In genomic region chr22:41435560-41435959, GRCh38 we compare ENCODE assay signal across 18 cellular contexts. TPM values are rescaled to one million over a fixed set of nuclear protein-coding genes. Genes with fewer than 3 reads are reported as not detected.
DNase-seq lines count a peak whose midpoint lies in the region; ATAC-seq, FAIRE-seq and TF ChIP-seq lines count a peak whose summit lies in the region.
"Had no signal": no experiment of that assay in that cellular context is flagged by ENCODE, and none has a peak within 500 bp of the region (broad histone marks: within the 10 kb centered on the region; RNA-seq: fewer than 3 reads in every experiment).

No MANE protein-coding gene starts in this region.

- intact Hi-C loops in endothelial cell of umbilical vein (cut with micrococcal nuclease), result no loop called here

- TF ChIP-seq CTCF in endothelial cell of umbilical vein (IDR thresholded peaks at IDR 0.05; ENCODE audit: extremely low read depth in 1 of 2, insufficient read depth in 1 of 2, low read depth in 1 of 2, low read length in 2 of 2), result no peak

- H3K4me3 ChIP-seq in endothelial cell of umbilical vein (replicated peaks in 1 of 3; ENCODE audit: insufficient read depth in 1 of 3, low read depth in 1 of 3, low read length in 3 of 3) (no peak overlapping the region), skeletal muscle tissue (ENCODE audit: low read length in 3 of 3) (peak overlapping the region in 2 of 3 donors; percentile 11 to 41), GM23248 (no peak overlapping the region)
- H3K4me3 ChIP-seq: BLaER1, MG63, skin epidermis had no signal

- no peaks in the 10 kb centered on the region for H3K27me3 Mint-ChIP-seq in activated CD8-positive, alpha-beta memory T cell treated with anti-CD3 and anti-CD28 coated beads, Interleukin-2, amount 10 ng/mL, durations not matched to agents 7 days and 5 days
- no peaks in the 10 kb centered on the region for H3K27me3 Mint-ChIP-seq in T-helper 17 cell

- no peaks in the 10 kb centered on the region for H3K9me2 ChIP-seq in GM23248 (ENCODE audit: insufficient read depth)

- no peak overlapping the region for H3K9ac ChIP-seq in endothelial cell of umbilical vein (replicated peaks; ENCODE audit: extremely low read depth, insufficient read depth, low read length)
- H3K9ac ChIP-seq in skeletal muscle tissue (ENCODE audit: low read depth in 1 of 3, low read length in 3 of 3), result peak overlapping the region in 2 of 3 donors; percentile 47 to 71
- H3K9ac ChIP-seq in GM23248, result no peak overlapping the region
- H3K9ac ChIP-seq: BLaER1 had no signal

- FAIRE-seq in endothelial cell of umbilical vein (lab: Jason Lieb, UNC), result no peak

- WGBS in GM23248 (ENCODE audit: low coverage in 1 of 2, low lambda C conversion rate in 2 of 2, missing lambda C conversion rate in 2 of 2), 2 experiments, result 69 to 78% methylated on average over 4 of the region's 4 CpGs

- DNase-seq in activated CD8-positive, alpha-beta memory T cell treated with anti-CD3 and anti-CD28 coated beads, Interleukin-2, amount 10 ng/mL, durations not matched to agents 7 days and 5 days, result no peak
- DNase-seq in activated CD8-positive, alpha-beta memory T cell treated with anti-CD3 and anti-CD28 coated beads for 24 hours, result no peak
- DNase-seq in T-helper 17 cell (no peak), endothelial cell of umbilical vein (ENCODE audit: low read depth, low spot score) (no peak), GM23248 (no peak), UCSD-AML1 (lab: John Stamatoyannopoulos, UW; ENCODE audit: unreplicated experiment) (no peak)
- DNase-seq: 8988T, activated T-cell treated with anti-CD3 and anti-CD28 coated beads for 4 hours, cerebellar nuclear complex, GOT3, MG63, NCI-H187 treated with DMSO at 0.1 percent for 48 hours, NCI-H446, SIG-M5 had no signal

- no peaks in the 10 kb centered on the region for H3K9me1 ChIP-seq in endothelial cell of umbilical vein (replicated peaks; ENCODE audit: control insufficient read depth, extremely low read depth, insufficient read depth, low read length)

- H3F3A ChIP-seq in GM23248 (ENCODE audit: insufficient read depth), result peaks cover 53% of the 10 kb centered on the region

- CTCF ChIA-PET in activated CD8-positive, alpha-beta memory T cell treated with anti-CD3 and anti-CD28 coated beads, Interleukin-2, amount 10 ng/mL, durations not matched to agents 7 days and 5 days (lab: Charles Lee), result interaction anchor here (1.0 kb wide), 1 partner anchor 26 kb away, joined by 3 read pairs; no protein-coding TSS in a partner anchor
- CTCF ChIA-PET in endothelial cell of umbilical vein (lab: Charles Lee), result no interaction called here

- H3K27me3 ChIP-seq in endothelial cell of umbilical vein (ENCODE audit: control insufficient read depth in 2 of 2, insufficient read depth in 2 of 2, low read length in 2 of 2) (no peaks in the 10 kb centered on the region), skeletal muscle tissue (ENCODE audit: control insufficient read depth in 3 of 3, insufficient read depth in 3 of 3, low read length in 3 of 3) (no peaks in the 10 kb centered on the region), GM23248 (replicated peaks; ENCODE audit: insufficient read depth) (no peaks in the 10 kb centered on the region)
- H3K27me3 ChIP-seq: BLaER1, MG63 had no signal

- H3K4me1 Mint-ChIP-seq in activated CD8-positive, alpha-beta memory T cell treated with anti-CD3 and anti-CD28 coated beads, Interleukin-2, amount 10 ng/mL, durations not matched to agents 7 days and 5 days, result peaks cover 6% of the 10 kb centered on the region
- peaks cover 14% of the 10 kb centered on the region for H3K4me1 Mint-ChIP-seq in T-helper 17 cell

- H4K20me1 ChIP-seq in endothelial cell of umbilical vein (replicated peaks; ENCODE audit: control insufficient read depth, extremely low read depth, insufficient read depth, low read length), result no peaks in the 10 kb centered on the region
- H4K20me1 ChIP-seq in GM23248 (ENCODE audit: insufficient read depth), result peaks cover 3% of the 10 kb centered on the region; the same call in 1 of the 2 replicates

- H3K36me3 ChIP-seq in endothelial cell of umbilical vein (ENCODE audit: control insufficient read depth in 2 of 2, extremely low read depth in 1 of 2, insufficient read depth in 2 of 2, low read length in 2 of 2), result peaks cover 6 to 42% of the 10 kb centered on the region in 2 experiments
- H3K36me3 ChIP-seq in skeletal muscle tissue (ENCODE audit: control insufficient read depth in 3 of 3, insufficient read depth in 3 of 3, low read length in 3 of 3), result peaks cover 29 to 39% (median 34%) of the 10 kb centered on the region in 3 donors
- peaks cover 17% of the 10 kb centered on the region for H3K36me3 ChIP-seq in GM23248 (ENCODE audit: low read depth)

- TF ChIP-seq POLR2A in endothelial cell of umbilical vein (IDR thresholded peaks at IDR 0.05; ENCODE audit: low read depth, low read length), result no peak

- in situ Hi-C loops in GM23248 (cut with MboI), result no loop called here

- no peaks in the 10 kb centered on the region for H3K9me3 ChIP-seq in T-helper 17 cell (ENCODE audit: control insufficient read depth, low read length, poor library complexity, severe bottlenecking)
- no peaks in the 10 kb centered on the region for H3K9me3 ChIP-seq in endothelial cell of umbilical vein (replicated peaks; ENCODE audit: control insufficient read depth, insufficient read depth, low read length)
- H3K9me3 ChIP-seq in skeletal muscle tissue (ENCODE audit: control insufficient read depth in 3 of 3, low read length in 3 of 3), result no peaks in the 10 kb centered on the region
- no peaks in the 10 kb centered on the region for H3K9me3 ChIP-seq in GM23248 (ENCODE audit: low read depth)
- H3K9me3 ChIP-seq: BLaER1, MG63 had no signal

- peaks cover 50% of the 10 kb centered on the region for H3K79me2 ChIP-seq in endothelial cell of umbilical vein (ENCODE audit: control insufficient read depth, insufficient read depth, low read length)
- peaks cover 82% of the 10 kb centered on the region for H3K79me2 ChIP-seq in GM23248 (ENCODE audit: insufficient read depth)

- H3K4me2 ChIP-seq in endothelial cell of umbilical vein (ENCODE audit: insufficient read depth, low read length), result no peak overlapping the region
- H3K4me2 ChIP-seq in GM23248 (ENCODE audit: unreplicated experiment), result no peak overlapping the region
- H3K4me2 ChIP-seq: BLaER1 had no signal

- H3K4me1 ChIP-seq in endothelial cell of umbilical vein (ENCODE audit: control insufficient read depth, extremely low read depth, insufficient read depth, low read length) (no peaks in the 10 kb centered on the region), skeletal muscle tissue (ENCODE audit: control insufficient read depth in 3 of 3, insufficient read depth in 3 of 3, low read length in 3 of 3) (peaks cover 65 to 70% (median 68%) of the 10 kb centered on the region in 3 donors), GM23248 (ENCODE audit: insufficient read depth) (peaks cover 3% of the 10 kb centered on the region; the same call in 1 of the 2 replicates)

- POLR2A ChIA-PET in endothelial cell of umbilical vein (lab: Charles Lee), result no interaction called here

- dilution Hi-C loops in endothelial cell of umbilical vein (cut with MboI; ENCODE audit: extremely low pct_ligation_motif_present, low sequenced_read_pairs), result no loop called here

- H3K36me3 Mint-ChIP-seq in activated CD8-positive, alpha-beta memory T cell treated with anti-CD3 and anti-CD28 coated beads, Interleukin-2, amount 10 ng/mL, durations not matched to agents 7 days and 5 days, result peaks cover 27% of the 10 kb centered on the region
- peaks cover 2% of the 10 kb centered on the region for H3K36me3 Mint-ChIP-seq in T-helper 17 cell (ENCODE audit: low read depth)

- H2AFZ ChIP-seq in endothelial cell of umbilical vein (ENCODE audit: low read depth, low read length) (no peak overlapping the region), GM23248 (no peak overlapping the region)

- no peak overlapping the region for H3K4me3 Mint-ChIP-seq in activated CD8-positive, alpha-beta memory T cell treated with anti-CD3 and anti-CD28 coated beads, Interleukin-2, amount 10 ng/mL, durations not matched to agents 7 days and 5 days
- H3K4me3 Mint-ChIP-seq in T-helper 17 cell, result peak overlapping the region; percentile 31

- TSS peak; percentile 13 for BruUV-seq in endothelial cell of umbilical vein (replicated peaks; lab: Mats Ljungman, UMichigan)

- no peak for ATAC-seq in activated CD8-positive, alpha-beta memory T cell treated with anti-CD3 and anti-CD28 coated beads, Interleukin-2, amount 10 ng/mL, durations not matched to agents 7 days and 5 days
- ATAC-seq in T-helper 17 cell, result no peak
- no peak for ATAC-seq in HG03108 (IDR thresholded peaks at IDR 0.05; ENCODE audit: unreplicated experiment)

- H3K27ac Mint-ChIP-seq in activated CD8-positive, alpha-beta memory T cell treated with anti-CD3 and anti-CD28 coated beads, Interleukin-2, amount 10 ng/mL, durations not matched to agents 7 days and 5 days, result peak overlapping the region; percentile 11
- H3K27ac Mint-ChIP-seq in T-helper 17 cell, result peak overlapping the region; percentile 66

- H3K27ac ChIP-seq in endothelial cell of umbilical vein (ENCODE audit: insufficient read depth, low read depth, low read length) (no peak overlapping the region), skeletal muscle tissue (ENCODE audit: low read depth, low read length) (peak overlapping the region; percentile 45), GM23248 (no peak overlapping the region)
- H3K27ac ChIP-seq: BLaER1 had no signal

- no peaks in the 10 kb centered on the region for H3K9me3 Mint-ChIP-seq in activated CD8-positive, alpha-beta memory T cell treated with anti-CD3 and anti-CD28 coated beads, Interleukin-2, amount 10 ng/mL, durations not matched to agents 7 days and 5 days (ENCODE audit: low read depth)

RNA-seq across cellular contexts. Expression of gene TOB2, which starts 11.0 kb away (rescaled TPM):
- total RNA-seq in activated CD8-positive, alpha-beta memory T cell treated with anti-CD3 and anti-CD28 coated beads, Interleukin-2, amount 10 ng/mL, durations not matched to agents 7 days and 5 days, result 10 to 100 TPM; 38.8 to 45.1 TPM
- total RNA-seq in T-helper 17 cell, result 10 to 100 TPM; 30.8 to 44.0 TPM
- 39.4 and 44.7 TPM in 2 replicates for total RNA-seq in endothelial cell of umbilical vein
- 21.7 and 23.2 TPM in 2 replicates for polyA plus RNA-seq in endothelial cell of umbilical vein
- 20.4 and 20.6 TPM in 2 replicates for polyA plus RNA-seq in endothelial cell of umbilical vein (2011; cell fraction: cytosol; rRNA removed)
- 11.4 and 11.7 TPM in 2 replicates for polyA plus RNA-seq in endothelial cell of umbilical vein (2011; cell fraction: nucleus; rRNA removed)
- polyA plus RNA-seq in endothelial cell of umbilical vein (2012), result 19.8 and 23.9 TPM in 2 replicates
- 19.8 and 23.1 TPM in 2 replicates for polyA minus RNA-seq in endothelial cell of umbilical vein
- 13.4 TPM for polyA minus RNA-seq in endothelial cell of umbilical vein (2011; cell fraction: cytosol; rRNA and poly(A)+ RNA removed)
- polyA minus RNA-seq in endothelial cell of umbilical vein (2011; cell fraction: nucleus; rRNA and poly(A)+ RNA removed), result 6.5 and 7.0 TPM in 2 replicates
- 15.1 TPM for total RNA-seq in skeletal muscle tissue
- 29.0 and 35.7 TPM in 2 replicates for total RNA-seq in GM23248 (2014; rRNA removed; shearing (Covaris generic))
- 29.6 and 31.1 TPM in 2 replicates for polyA plus RNA-seq in GM23248 (2016; fragmentation: Nextera tagmentation; extraction: Ambion mirVana)

RNA-seq across cellular contexts. Expression of gene PHF5A, which starts 32.9 kb away (rescaled TPM):
- total RNA-seq in activated CD8-positive, alpha-beta memory T cell treated with anti-CD3 and anti-CD28 coated beads, Interleukin-2, amount 10 ng/mL, durations not matched to agents 7 days and 5 days, result 10 to 100 TPM; 54.5 to 75.0 TPM
- total RNA-seq in T-helper 17 cell (10 to 100 TPM; 31.7 to 39.6 TPM), endothelial cell of umbilical vein (55.9 and 63.7 TPM in 2 replicates), skeletal muscle tissue (43.8 TPM)
- polyA plus RNA-seq in endothelial cell of umbilical vein (51.8 and 61.1 TPM in 2 replicates), GM23248 (2016; fragmentation: Nextera tagmentation; extraction: Ambion mirVana) (13.1 and 13.7 TPM in 2 replicates)
- 65.5 and 70.9 TPM in 2 replicates for polyA plus RNA-seq in endothelial cell of umbilical vein (2011; cell fraction: cytosol; rRNA removed)
- polyA plus RNA-seq in endothelial cell of umbilical vein (2011; cell fraction: nucleus; rRNA removed), result 27.0 and 36.6 TPM in 2 replicates
- polyA plus RNA-seq in endothelial cell of umbilical vein (2012), result 38.4 and 51.8 TPM in 2 replicates
- 54.0 and 58.0 TPM in 2 replicates for polyA minus RNA-seq in endothelial cell of umbilical vein
- 18.6 TPM for polyA minus RNA-seq in endothelial cell of umbilical vein (2011; cell fraction: cytosol; rRNA and poly(A)+ RNA removed)
- 7.7 and 9.0 TPM in 2 replicates for polyA minus RNA-seq in endothelial cell of umbilical vein (2011; cell fraction: nucleus; rRNA and poly(A)+ RNA removed)
- total RNA-seq in GM23248 (2014; rRNA removed; shearing (Covaris generic)), result 41.9 and 53.4 TPM in 2 replicates

RNA-seq across cellular contexts. Expression of gene ACO2, which starts 33.4 kb away (rescaled TPM):
- 10 to 100 TPM; 90.0 to 93.3 TPM for total RNA-seq in activated CD8-positive, alpha-beta memory T cell treated with anti-CD3 and anti-CD28 coated beads, Interleukin-2, amount 10 ng/mL, durations not matched to agents 7 days and 5 days
- total RNA-seq in T-helper 17 cell, result 10 to 100 TPM; 77.2 to 81.9 TPM
- total RNA-seq in endothelial cell of umbilical vein, result 79.1 and 79.7 TPM in 2 replicates
- polyA plus RNA-seq in endothelial cell of umbilical vein, result 62.0 and 63.8 TPM in 2 replicates
- 48.9 and 49.9 TPM in 2 replicates for polyA plus RNA-seq in endothelial cell of umbilical vein (2011; cell fraction: cytosol; rRNA removed)
- 81.7 and 89.1 TPM in 2 replicates for polyA plus RNA-seq in endothelial cell of umbilical vein (2011; cell fraction: nucleus; rRNA removed)
- 72.1 and 81.8 TPM in 2 replicates for polyA plus RNA-seq in endothelial cell of umbilical vein (2012)
- 53.7 and 54.7 TPM in 2 replicates for polyA minus RNA-seq in endothelial cell of umbilical vein
- polyA minus RNA-seq in endothelial cell of umbilical vein (2011; cell fraction: cytosol; rRNA and poly(A)+ RNA removed), result 20.1 TPM
- polyA minus RNA-seq in endothelial cell of umbilical vein (2011; cell fraction: nucleus; rRNA and poly(A)+ RNA removed), result 35.2 and 43.7 TPM in 2 replicates
- 110 TPM for total RNA-seq in skeletal muscle tissue
- 41.5 and 60.4 TPM in 2 replicates for total RNA-seq in GM23248 (2014; rRNA removed; shearing (Covaris generic))
- 68.1 and 68.7 TPM in 2 replicates for polyA plus RNA-seq in GM23248 (2016; fragmentation: Nextera tagmentation; extraction: Ambion mirVana)

RNA-seq across cellular contexts. Expression of gene TEF, which starts 53.8 kb away (rescaled TPM):
- 1 to 10 TPM; 1.4 to 2.0 TPM for total RNA-seq in activated CD8-positive, alpha-beta memory T cell treated with anti-CD3 and anti-CD28 coated beads, Interleukin-2, amount 10 ng/mL, durations not matched to agents 7 days and 5 days
- total RNA-seq in T-helper 17 cell (1 to 10 TPM; 4.8 to 7.4 TPM), endothelial cell of umbilical vein (2.2 and 2.9 TPM in 2 replicates), skeletal muscle tissue (12.5 TPM)
- polyA plus RNA-seq in endothelial cell of umbilical vein (4.0 and 5.3 TPM in 2 replicates), GM23248 (2016; fragmentation: Nextera tagmentation; extraction: Ambion mirVana) (2.2 and 2.8 TPM in 2 replicates)
- 2.2 and 4.2 TPM in 2 replicates for polyA plus RNA-seq in endothelial cell of umbilical vein (2011; cell fraction: cytosol; rRNA removed)
- polyA plus RNA-seq in endothelial cell of umbilical vein (2011; cell fraction: nucleus; rRNA removed), result 2.1 and 3.2 TPM in 2 replicates
- 1.5 and 1.6 TPM in 2 replicates for polyA plus RNA-seq in endothelial cell of umbilical vein (2012)
- 9.3 and 13.6 TPM in 2 replicates for polyA minus RNA-seq in endothelial cell of umbilical vein
- polyA minus RNA-seq in endothelial cell of umbilical vein (2011; cell fraction: cytosol; rRNA and poly(A)+ RNA removed), result 1.0 TPM
- 2.5 and 3.1 TPM in 2 replicates for polyA minus RNA-seq in endothelial cell of umbilical vein (2011; cell fraction: nucleus; rRNA and poly(A)+ RNA removed)
- total RNA-seq in GM23248 (2014; rRNA removed; shearing (Covaris generic)), result 4.2 and 4.6 TPM in 2 replicates

Comparison
In these comparisons a context has a peak if more than half of its experiments do, and no peak if none do; other contexts are left out.
1. H3K4me3 ChIP-seq: peak in skeletal muscle tissue (2 of 3); none in endothelial cell of umbilical vein (0 of 3) and GM23248 (single experiment).
2. H3K9ac ChIP-seq: peak in skeletal muscle tissue (2 of 3); none in endothelial cell of umbilical vein (single experiment) and GM23248 (single experiment).